ENCODE assay signal across 8 cellular contexts in the genomic region with DNA sequence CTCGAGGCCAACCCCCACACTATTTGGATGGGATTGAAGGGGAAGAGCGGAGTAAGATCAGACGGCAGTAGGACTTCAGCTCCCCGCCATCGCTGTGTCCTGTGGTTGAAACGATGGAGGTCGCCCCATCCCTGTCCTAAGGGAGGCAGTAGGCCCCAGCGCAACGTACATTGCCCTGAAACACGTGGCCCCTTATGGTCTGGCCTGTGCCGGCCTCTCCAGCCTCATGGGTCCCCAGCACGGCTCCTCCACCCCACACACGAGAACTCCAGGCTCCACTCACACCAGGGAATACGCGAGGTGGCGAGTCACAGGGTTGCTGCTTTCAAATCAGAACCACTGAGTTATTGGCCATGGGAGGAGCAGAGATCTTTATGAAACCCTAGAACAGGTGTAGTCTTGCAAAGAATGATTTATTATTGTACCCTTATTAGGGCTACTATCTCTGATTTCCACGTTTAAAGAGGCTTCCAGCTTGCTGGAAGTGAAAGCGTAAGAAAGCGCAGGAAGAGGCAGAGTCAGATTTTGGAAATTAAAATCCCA. TPM values are rescaled to one million over a fixed set of nuclear protein-coding genes. Genes with fewer than 3 reads are reported as not detected.
DNase-seq lines count a peak whose midpoint lies in the region; ATAC-seq and TF ChIP-seq lines count a peak whose summit lies in the region.

No MANE protein-coding gene starts in this region.

- no peaks in the 10 kb centered on the region for H3K9me3 ChIP-seq in CD4-positive, alpha-beta memory T cell (ENCODE audit: control insufficient read depth in 1 of 2, low read length in 2 of 2)
- H3K9me3 ChIP-seq in HEK293 (ENCODE audit: control insufficient read depth, insufficient read depth, low read depth, low read length) (no peaks in the 10 kb centered on the region), SU-DHL-6 (ENCODE audit: insufficient read depth, low read length) (no peaks in the 10 kb centered on the region), right atrium auricular region (no peaks in the 10 kb centered on the region)

- H2AFZ ChIP-seq in SU-DHL-6 (ENCODE audit: low read depth, low read length, severe bottlenecking): peak overlapping the region; percentile 77

- peak overlapping the region; percentile 41 for H3K9ac ChIP-seq in SU-DHL-6 (ENCODE audit: low read length)

- H3K4me3 Mint-ChIP-seq in CD4-positive, alpha-beta memory T cell: no peak overlapping the region
- no peak overlapping the region for H3K4me3 Mint-ChIP-seq in stimulated activated memory B cell treated with anti-CD40 and anti-IgM and Interleukin-4, amounts not matched to agents 10 μg/mL and 1 μg/mL and 100 μg/mL, for 72 hours

- no peak overlapping the region for H3K4me3 ChIP-seq in CD4-positive, alpha-beta memory T cell (ENCODE audit: low read length in 2 of 2)
- no peak overlapping the region for H3K4me3 ChIP-seq in HEK293 (ENCODE audit: low read depth, low read length)
- H3K4me3 ChIP-seq in SU-DHL-6 (ENCODE audit: insufficient read depth, low read length, poor library complexity, severe bottlenecking): no peak overlapping the region
- peak overlapping the region; percentile 8 to 71 for H3K4me3 ChIP-seq in right atrium auricular region

- H3K36me3 Mint-ChIP-seq in CD4-positive, alpha-beta memory T cell: peaks cover 15% of the 10 kb centered on the region in 2 donors
- H3K36me3 Mint-ChIP-seq in stimulated activated memory B cell treated with anti-CD40 and anti-IgM and Interleukin-4, amounts not matched to agents 10 μg/mL and 1 μg/mL and 100 μg/mL, for 72 hours: peaks cover 17% of the 10 kb centered on the region

- peaks cover 20 to 31% (median 23%) of the 10 kb centered on the region in 4 donors for H3K4me1 Mint-ChIP-seq in CD4-positive, alpha-beta memory T cell
- H3K4me1 Mint-ChIP-seq in stimulated activated memory B cell treated with anti-CD40 and anti-IgM and Interleukin-4, amounts not matched to agents 10 μg/mL and 1 μg/mL and 100 μg/mL, for 72 hours: peaks cover 21% of the 10 kb centered on the region

- TF ChIP-seq CTCF in HEK293 (tag by site-specific recombination; IDR thresholded peaks at IDR 0.05) (peak; percentile 71), SU-DHL-6 (IDR thresholded peaks at IDR 0.05; ENCODE audit: insufficient read depth, low read length, poor library complexity, severe bottlenecking) (peak; percentile 7), right atrium auricular region (IDR thresholded peaks at IDR 0.05) (peak; percentile 3 to 45)

- H3K4me2 ChIP-seq in SU-DHL-6 (ENCODE audit: low read depth, low read length, poor library complexity, severe bottlenecking): peak overlapping the region; percentile 32

- DNase-seq in CD4-positive, alpha-beta memory T cell: no peak
- DNase-seq in right atrium auricular region (ENCODE audit: low spot score) (no peak), amniotic stem cell (lab: John Stamatoyannopoulos, UW) (no peak), DMS79 treated with DMSO at 0.1 percent for 48 hours (lab: John Stamatoyannopoulos, UW) (no peak)

- no peaks in the 10 kb centered on the region for H3K9me2 ChIP-seq in SU-DHL-6 (replicated peaks; ENCODE audit: insufficient read depth, low read length)

- no peaks in the 10 kb centered on the region; the same call in 1 of the 2 replicates for H4K20me1 ChIP-seq in SU-DHL-6 (ENCODE audit: low read depth, low read length)

- H3K9me3 Mint-ChIP-seq in CD4-positive, alpha-beta memory T cell: no peaks in the 10 kb centered on the region
- no peaks in the 10 kb centered on the region for H3K9me3 Mint-ChIP-seq in stimulated activated memory B cell treated with anti-CD40 and anti-IgM and Interleukin-4, amounts not matched to agents 10 μg/mL and 1 μg/mL and 100 μg/mL, for 72 hours

- peaks cover 32% of the 10 kb centered on the region for H3K79me2 ChIP-seq in SU-DHL-6 (ENCODE audit: insufficient read depth, low read length)

- CTCF ChIA-PET in CD4-positive, alpha-beta memory T cell (lab: Charles Lee; ENCODE audit: partially characterized antibody): interaction anchor here (0.5 to 2.6 kb wide), 43 partner anchors 10 to 327 kb away, joined by 3 to 39 read pairs (median 6); partner anchors contain the start of genes CORO1A, SEPHS2, ZNF688 and ZNF689
- CTCF ChIA-PET in HEK293 (lab: Yijun Ruan, JAX): interaction anchor here (0.5 to 3.1 kb wide), 38 partner anchors 9 to 514 kb away, joined by 3 to 43 read pairs (median 5); partner anchors contain the start of genes TBX6, ZNF48 and ZNF771

- intact Hi-C loops in CD4-positive, alpha-beta memory T cell (cut with micrococcal nuclease): loop anchor here (1.0 to 2.0 kb wide), 12 partner anchors 12 to 228 kb away; partner anchors contain the start of genes FBRS, ITGAL, SEPHS2 and ZNF764

- peaks cover 32% of the 10 kb centered on the region for H3K4me1 ChIP-seq in CD4-positive, alpha-beta memory T cell (ENCODE audit: insufficient read depth, low read length)
- no peaks in the 10 kb centered on the region for H3K4me1 ChIP-seq in HEK293 (ENCODE audit: control insufficient read depth, insufficient read depth, low read length)
- H3K4me1 ChIP-seq in right atrium auricular region: peaks cover 0 to 18% of the 10 kb centered on the region in 2 donors

- no peaks in the 10 kb centered on the region for H3K27me3 Mint-ChIP-seq in CD4-positive, alpha-beta memory T cell
- no peaks in the 10 kb centered on the region for H3K27me3 Mint-ChIP-seq in stimulated activated memory B cell treated with anti-CD40 and anti-IgM and Interleukin-4, amounts not matched to agents 10 μg/mL and 1 μg/mL and 100 μg/mL, for 72 hours

- H3K36me3 ChIP-seq in CD4-positive, alpha-beta memory T cell (ENCODE audit: insufficient read depth, low read length): peaks cover 8% of the 10 kb centered on the region
- peaks cover 10 to 19% of the 10 kb centered on the region in 2 experiments; a peak in 2 of 3 replicates for H3K36me3 ChIP-seq in HEK293 (ENCODE audit: control insufficient read depth in 2 of 2, insufficient read depth in 1 of 2, low read length in 2 of 2)
- H3K36me3 ChIP-seq in SU-DHL-6 (ENCODE audit: low read length): peaks cover 9% of the 10 kb centered on the region
- H3K36me3 ChIP-seq in right atrium auricular region: peaks cover 4% of the 10 kb centered on the region

- ATAC-seq in stimulated activated memory B cell treated with anti-CD40 and anti-IgM and Interleukin-4, amounts not matched to agents 10 μg/mL and 1 μg/mL and 100 μg/mL, for 72 hours: peak; percentile 25
- ATAC-seq in GM19328 (IDR thresholded peaks at IDR 0.05; ENCODE audit: unreplicated experiment): no peak

- H3K27ac ChIP-seq in CD4-positive, alpha-beta memory T cell (ENCODE audit: low read depth, low read length): peak overlapping the region; percentile 59
- H3K27ac ChIP-seq in HEK293 (ENCODE audit: extremely low read depth, low read depth, low read length) (peak overlapping the region; percentile 0; the same call in 1 of the 2 replicates), SU-DHL-6 (ENCODE audit: low read depth, low read length) (peak overlapping the region; percentile 63), right atrium auricular region (peak overlapping the region; percentile 69 to 77)

- POLR2A ChIA-PET in CD4-positive, alpha-beta memory T cell (lab: Charles Lee; ENCODE audit: partially characterized antibody): interaction anchor here (0.6 to 3.0 kb wide), 44 partner anchors 11 to 1447 kb away, joined by 3 to 91 read pairs (median 8); partner anchors contain the start of genes ALDOA, CD2BP2, CORO1A and FBRS
- POLR2A ChIA-PET in HEK293 (lab: Yijun Ruan, JAX): interaction anchor here (0.7 to 3.0 kb wide), 28 partner anchors 10 to 615 kb away, joined by 3 to 41 read pairs (median 6); partner anchors contain the start of genes CORO1A, PAGR1, PRR14 and SEPHS2

- no peaks in the 10 kb centered on the region for H3F3A ChIP-seq in SU-DHL-6 (ENCODE audit: insufficient read depth)

- H3K27me3 ChIP-seq in CD4-positive, alpha-beta memory T cell (ENCODE audit: insufficient read depth, low read length): no peaks in the 10 kb centered on the region
- H3K27me3 ChIP-seq in SU-DHL-6 (ENCODE audit: low read length): no peaks in the 10 kb centered on the region
- H3K27me3 ChIP-seq in right atrium auricular region: no peaks in the 10 kb centered on the region

- H3K27ac Mint-ChIP-seq in CD4-positive, alpha-beta memory T cell: no peak overlapping the region
- no peak overlapping the region for H3K27ac Mint-ChIP-seq in stimulated activated memory B cell treated with anti-CD40 and anti-IgM and Interleukin-4, amounts not matched to agents 10 μg/mL and 1 μg/mL and 100 μg/mL, for 72 hours

TF ChIP-seq in HEK293, 187 proteins besides CTCF, POLR2A, EP300 and RAD21 (continues in another document):
- no peak for TF ChIP-seq ZNF146 (tag by site-specific recombination; IDR thresholded peaks at IDR 0.05)
- TF ChIP-seq ZNF514 (tag by site-specific recombination; IDR thresholded peaks at IDR 0.05): no peak
- no peak for TF ChIP-seq PATZ1 (tag by site-specific recombination; IDR thresholded peaks at IDR 0.05)

RNA-seq across cellular contexts. Expression of gene DCTPP1, which starts 0.7 kb away (rescaled TPM):
- total RNA-seq in CD4-positive, alpha-beta memory T cell: 10 to 100 TPM; 15.0 to 18.0 TPM
- 100 to 1,000 TPM in 1 of 2 donors, 10 to 100 TPM in 1; 87.0 to 115 TPM for polyA plus RNA-seq in CD4-positive, alpha-beta memory T cell
- 10 to 100 TPM; 14.4 to 18.7 TPM for total RNA-seq in right atrium auricular region

RNA-seq across cellular contexts. Expression of gene SEPHS2, which starts 15.2 kb away (rescaled TPM):
- 10 to 100 TPM; 42.0 to 44.4 TPM for total RNA-seq in CD4-positive, alpha-beta memory T cell
- polyA plus RNA-seq in CD4-positive, alpha-beta memory T cell: 10 to 100 TPM; 56.4 to 65.9 TPM
- 10 to 100 TPM; 18.2 to 18.6 TPM for total RNA-seq in right atrium auricular region

RNA-seq across cellular contexts. Expression of gene ZNF771, which starts 23.1 kb away (rescaled TPM):
- 1 to 10 TPM; 6.0 to 6.5 TPM for total RNA-seq in CD4-positive, alpha-beta memory T cell
- 1 to 10 TPM; 1.4 to 5.0 TPM for polyA plus RNA-seq in CD4-positive, alpha-beta memory T cell
- 10 to 100 TPM; 13.0 to 14.3 TPM for total RNA-seq in right atrium auricular region

RNA-seq across cellular contexts. Expression of gene ZNF48, which starts 35.3 kb away (rescaled TPM):
- 10 to 100 TPM; 15.8 to 16.7 TPM for total RNA-seq in CD4-positive, alpha-beta memory T cell
- polyA plus RNA-seq in CD4-positive, alpha-beta memory T cell: 10 to 100 TPM in 1 of 2 donors, 1 to 10 TPM in 1; 5.5 to 10.7 TPM
- total RNA-seq in right atrium auricular region: 10 to 100 TPM in 1 of 2 donors, 1 to 10 TPM in 1; 5.7 to 10.7 TPM

RNA-seq across cellular contexts. Expression of gene ITGAL, which starts 42.0 kb away (rescaled TPM):
- 100 to 1,000 TPM; 648 to 657 TPM for total RNA-seq in CD4-positive, alpha-beta memory T cell
- 100 to 1,000 TPM; 110 to 159 TPM for polyA plus RNA-seq in CD4-positive, alpha-beta memory T cell
- total RNA-seq in right atrium auricular region: 1 to 10 TPM; 2.0 to 2.6 TPM

Comparison
In these comparisons a context has a peak if more than half of its experiments do, and no peak if none do; other contexts are left out.
1. H3K27ac ChIP-seq: peak in every context shown above with its lines; median percentile 73 in right atrium auricular region; 63 in SU-DHL-6; 59 in CD4-positive, alpha-beta memory T cell; 0 in HEK293.
2. H3K4me3 ChIP-seq: peak in right atrium auricular region (2 of 2); none in CD4-positive, alpha-beta memory T cell (0 of 2), HEK293 (single experiment) and SU-DHL-6 (single experiment).
3. CTCF ChIP-seq: peak in every context shown above with its lines; median percentile 71 in HEK293; 24 in right atrium auricular region; 7 in SU-DHL-6.